Comparison of ENCODE assay signal across 27 cellular contexts in genomic region chr13:88840085-88840484, GRCh38.
"Had no signal": no experiment of that assay in that cellular context is flagged by ENCODE, and none has a peak within 500 bp of the region (broad histone marks: within the 10 kb centered on the region; RNA-seq: fewer than 3 reads in every experiment).

No MANE protein-coding gene starts in this region.

- H3K27me3 ChIP-seq: brain microvascular endothelial cell, gastrocnemius medialis, heart left ventricle had no signal

- DNase-seq: activated B cell treated with CpG ODN at 0.5 μM for 24 hours; activated CD4-positive, alpha-beta T cell treated with anti-CD3 and anti-CD28 coated beads for 48 hours; activated CD4-positive, alpha-beta T cell treated with anti-CD3 and anti-CD28 coated beads, Interleukin-2, amount 50 U/mL, for 1 hour; activated CD4-positive, alpha-beta T cell treated with anti-CD3 and anti-CD28 coated beads, Interleukin-2, amount 50 U/mL, for 48 hours; activated CD8-positive, alpha-beta memory T cell treated with anti-CD3 and anti-CD28 coated beads for 24 hours; activated CD8-positive, alpha-beta T cell treated with anti-CD3 and anti-CD28 coated beads for 36 hours; activated effector memory CD4-positive, alpha-beta T cell treated with Interleukin-2 at 50 U/mL for 16 hours; activated gamma-delta T cell treated with Interleukin-2 at 50 U/mL for 16 hours; activated naive CD4-positive, alpha-beta T cell treated with anti-CD3 and anti-CD28 coated beads, Interleukin-2, amount 50 U/mL, for 16 hours; activated naive CD4-positive, alpha-beta T cell treated with Interleukin-2 at 50 U/mL for 16 hours; activated T-cell treated with anti-CD3 and anti-CD28 coated beads, Interleukin-2, amount 50 U/mL, for 4 hours; amniotic stem cell; anterior cingulate cortex; brain microvascular endothelial cell; caudate nucleus; effector CD8-positive, alpha-beta T cell; foreskin fibroblast; gastrocnemius medialis; glutamatergic neuron; heart left ventricle; T-cell; T1000 had no signal

- H3K27ac ChIP-seq: brain microvascular endothelial cell, gastrocnemius medialis, heart left ventricle, VCaP had no signal

- H3K36me3 ChIP-seq: brain microvascular endothelial cell, gastrocnemius medialis, heart left ventricle had no signal

- H3K4me3 ChIP-seq: gastrocnemius medialis, heart left ventricle had no signal

- FAIRE-seq: astrocyte, colon, endometrium, endothelial cell of umbilical vein had no signal
